In the genomic region with DNA sequence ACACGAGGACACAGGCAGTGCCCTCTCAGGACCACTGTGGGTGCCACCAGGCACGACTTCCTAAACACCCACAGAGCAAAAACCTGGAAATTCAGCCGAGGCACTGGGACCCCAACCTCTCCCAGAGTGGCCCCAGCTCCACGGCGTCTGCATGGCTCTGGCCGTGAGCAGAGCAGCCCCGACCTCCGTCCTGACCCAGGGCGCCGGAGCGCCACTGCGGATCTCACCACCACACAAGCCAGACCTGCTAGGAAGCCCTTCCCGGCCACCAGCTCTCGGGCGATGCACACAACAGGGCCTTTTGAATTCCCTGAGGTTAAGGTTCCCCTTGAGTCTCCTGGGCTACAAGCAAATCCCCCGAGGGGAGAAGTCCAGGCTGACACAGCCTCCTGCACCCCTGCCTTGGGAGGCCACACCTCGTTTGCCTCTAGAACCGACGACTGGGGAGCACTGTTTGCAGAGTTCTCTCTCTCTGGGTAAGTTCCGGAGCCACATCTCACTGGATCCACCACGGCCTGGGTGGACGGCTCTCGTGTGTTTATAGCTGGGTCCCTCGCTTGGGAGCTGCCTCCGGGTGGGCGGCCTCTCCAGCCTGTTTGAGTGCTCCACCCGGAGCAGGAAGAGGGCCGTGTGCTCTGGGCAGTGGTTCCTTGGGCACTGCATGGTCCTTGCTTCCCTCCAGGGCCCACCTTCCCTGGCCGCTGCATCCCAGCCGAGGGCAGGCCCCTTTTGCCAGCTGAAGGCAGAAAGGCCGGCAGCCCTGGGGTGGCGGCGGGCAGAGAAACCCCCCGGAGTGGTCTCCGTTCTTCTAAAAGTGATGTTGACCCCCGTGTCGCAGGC, we compare ENCODE assay signal across 1 cellular context.
TF ChIP-seq lines count a peak whose summit lies in the region.

No MANE protein-coding gene starts in this region.

TF ChIP-seq in GM23338, 12 proteins besides CTCF, POLR2A, EP300 and RAD21 (continued from another document):
- TF ChIP-seq, protein P1, sequence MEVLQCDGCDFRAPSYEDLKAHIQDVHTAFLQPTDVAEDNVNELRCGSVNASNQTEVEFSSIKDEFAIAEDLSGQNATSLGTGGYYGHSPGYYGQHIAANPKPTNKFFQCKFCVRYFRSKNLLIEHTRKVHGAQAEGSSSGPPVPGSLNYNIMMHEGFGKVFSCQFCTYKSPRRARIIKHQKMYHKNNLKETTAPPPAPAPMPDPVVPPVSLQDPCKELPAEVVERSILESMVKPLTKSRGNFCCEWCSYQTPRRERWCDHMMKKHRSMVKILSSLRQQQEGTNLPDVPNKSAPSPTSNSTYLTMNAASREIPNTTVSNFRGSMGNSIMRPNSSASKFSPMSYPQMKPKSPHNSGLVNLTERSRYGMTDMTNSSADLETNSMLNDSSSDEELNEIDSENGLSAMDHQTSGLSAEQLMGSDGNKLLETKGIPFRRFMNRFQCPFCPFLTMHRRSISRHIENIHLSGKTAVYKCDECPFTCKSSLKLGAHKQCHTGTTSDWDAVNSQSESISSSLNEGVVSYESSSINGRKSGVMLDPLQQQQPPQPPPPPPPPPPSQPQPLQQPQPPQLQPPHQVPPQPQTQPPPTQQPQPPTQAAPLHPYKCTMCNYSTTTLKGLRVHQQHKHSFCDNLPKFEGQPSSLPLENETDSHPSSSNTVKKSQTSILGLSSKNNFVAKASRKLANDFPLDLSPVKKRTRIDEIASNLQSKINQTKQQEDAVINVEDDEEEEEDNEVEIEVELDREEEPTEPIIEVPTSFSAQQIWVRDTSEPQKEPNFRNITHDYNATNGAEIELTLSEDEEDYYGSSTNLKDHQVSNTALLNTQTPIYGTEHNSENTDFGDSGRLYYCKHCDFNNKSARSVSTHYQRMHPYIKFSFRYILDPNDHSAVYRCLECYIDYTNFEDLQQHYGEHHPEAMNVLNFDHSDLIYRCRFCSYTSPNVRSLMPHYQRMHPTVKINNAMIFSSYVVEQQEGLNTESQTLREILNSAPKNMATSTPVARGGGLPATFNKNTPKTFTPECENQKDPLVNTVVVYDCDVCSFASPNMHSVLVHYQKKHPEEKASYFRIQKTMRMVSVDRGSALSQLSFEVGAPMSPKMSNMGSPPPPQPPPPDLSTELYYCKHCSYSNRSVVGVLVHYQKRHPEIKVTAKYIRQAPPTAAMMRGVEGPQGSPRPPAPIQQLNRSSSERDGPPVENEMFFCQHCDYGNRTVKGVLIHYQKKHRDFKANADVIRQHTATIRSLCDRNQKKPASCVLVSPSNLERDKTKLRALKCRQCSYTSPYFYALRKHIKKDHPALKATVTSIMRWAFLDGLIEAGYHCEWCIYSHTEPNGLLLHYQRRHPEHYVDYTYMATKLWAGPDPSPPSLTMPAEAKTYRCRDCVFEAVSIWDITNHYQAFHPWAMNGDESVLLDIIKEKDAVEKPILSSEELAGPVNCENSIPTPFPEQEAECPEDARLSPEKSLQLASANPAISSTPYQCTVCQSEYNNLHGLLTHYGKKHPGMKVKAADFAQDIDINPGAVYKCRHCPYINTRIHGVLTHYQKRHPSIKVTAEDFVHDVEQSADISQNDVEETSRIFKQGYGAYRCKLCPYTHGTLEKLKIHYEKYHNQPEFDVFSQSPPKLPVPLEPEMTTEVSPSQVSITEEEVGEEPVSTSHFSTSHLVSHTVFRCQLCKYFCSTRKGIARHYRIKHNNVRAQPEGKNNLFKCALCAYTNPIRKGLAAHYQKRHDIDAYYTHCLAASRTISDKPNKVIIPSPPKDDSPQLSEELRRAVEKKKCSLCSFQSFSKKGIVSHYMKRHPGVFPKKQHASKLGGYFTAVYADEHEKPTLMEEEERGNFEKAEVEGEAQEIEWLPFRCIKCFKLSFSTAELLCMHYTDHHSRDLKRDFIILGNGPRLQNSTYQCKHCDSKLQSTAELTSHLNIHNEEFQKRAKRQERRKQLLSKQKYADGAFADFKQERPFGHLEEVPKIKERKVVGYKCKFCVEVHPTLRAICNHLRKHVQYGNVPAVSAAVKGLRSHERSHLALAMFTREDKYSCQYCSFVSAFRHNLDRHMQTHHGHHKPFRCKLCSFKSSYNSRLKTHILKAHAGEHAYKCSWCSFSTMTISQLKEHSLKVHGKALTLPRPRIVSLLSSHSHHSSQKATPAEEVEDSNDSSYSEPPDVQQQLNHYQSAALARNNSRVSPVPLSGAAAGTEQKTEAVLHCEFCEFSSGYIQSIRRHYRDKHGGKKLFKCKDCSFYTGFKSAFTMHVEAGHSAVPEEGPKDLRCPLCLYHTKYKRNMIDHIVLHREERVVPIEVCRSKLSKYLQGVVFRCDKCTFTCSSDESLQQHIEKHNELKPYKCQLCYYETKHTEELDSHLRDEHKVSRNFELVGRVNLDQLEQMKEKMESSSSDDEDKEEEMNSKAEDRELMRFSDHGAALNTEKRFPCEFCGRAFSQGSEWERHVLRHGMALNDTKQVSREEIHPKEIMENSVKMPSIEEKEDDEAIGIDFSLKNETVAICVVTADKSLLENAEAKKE (CRISPR knock-in tag; IDR thresholded peaks at IDR 0.05): no peak
- TF ChIP-seq STAT1 (IDR thresholded peaks at IDR 0.05; ENCODE audit: unreplicated experiment): no peak
- no peak for TF ChIP-seq NANOG (IDR thresholded peaks at IDR 0.05; ENCODE audit: borderline replicate concordance)
